In the genomic region with DNA sequence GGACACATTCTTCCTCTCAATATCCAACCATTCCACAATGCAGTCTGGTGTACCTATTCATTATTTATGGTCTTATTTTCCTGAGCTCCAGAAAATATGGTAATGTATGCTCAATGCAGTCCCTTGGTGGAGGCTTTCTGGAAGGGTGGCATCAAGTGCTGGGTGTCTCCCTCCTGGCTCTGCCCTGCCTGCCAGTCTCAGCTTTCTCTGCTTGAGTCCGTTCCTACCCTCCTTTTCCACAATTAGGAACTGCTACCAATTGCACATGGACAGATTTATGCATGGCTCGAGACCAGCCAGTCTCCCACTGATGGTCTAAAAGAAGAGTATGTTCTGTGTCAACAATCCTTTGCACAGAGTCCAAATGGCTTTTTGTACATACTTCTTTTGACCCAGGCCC, we compare ENCODE assay signal across 22 cellular contexts.
DNase-seq lines count a peak whose midpoint lies in the region; ATAC-seq and TF ChIP-seq lines count a peak whose summit lies in the region.
"Had no signal": no experiment of that assay in that cellular context is flagged by ENCODE, and none has a peak within 500 bp of the region (broad histone marks: within the 10 kb centered on the region; RNA-seq: fewer than 3 reads in every experiment).

No MANE protein-coding gene starts in this region.

- peaks cover 38% of the 10 kb centered on the region for H3K27me3 Mint-ChIP-seq in MCF 10A (ENCODE audit: insufficient read depth, unreplicated experiment)
- peaks cover 0 to 5% of the 10 kb centered on the region in 2 donors for H3K27me3 Mint-ChIP-seq in stimulated activated naive B cell treated with anti-CD40 and anti-IgM and Interleukin-4, amounts not matched to agents 10 μg/mL and 1 μg/mL and 100 μg/mL, for 72 hours
- H3K27me3 Mint-ChIP-seq: activated CD4-positive, alpha-beta memory T cell treated with anti-CD3 and anti-CD28 coated beads, Interleukin-2, amount 10 ng/mL, durations not matched to agents 7 days and 5 days had no signal

- POLR2A ChIA-PET in MCF 10A (lab: Yijun Ruan, JAX): no interaction called here

- H3K9me3 Mint-ChIP-seq in MCF 10A (ENCODE audit: unreplicated experiment): no peaks in the 10 kb centered on the region
- H3K9me3 Mint-ChIP-seq in stimulated activated naive B cell treated with anti-CD40 and anti-IgM and Interleukin-4, amounts not matched to agents 10 μg/mL and 1 μg/mL and 100 μg/mL, for 72 hours: no peaks in the 10 kb centered on the region
- H3K9me3 Mint-ChIP-seq: activated B cell treated with CpG ODN at 0.5 μM for 24 hours had no signal

- H3K27ac ChIP-seq in breast epithelium (peak overlapping the region in 1 of 2 donors; percentile 33), dorsolateral prefrontal cortex (peak overlapping the region in 15 of 59 donors; percentile 4 to 72 (median 44))
- H3K27ac ChIP-seq: epithelial cell of prostate, KMS-11, neutrophil had no signal

- no peaks in the 10 kb centered on the region for H3K36me3 ChIP-seq in breast epithelium
- H3K36me3 ChIP-seq: adrenal gland, BE2C, neutrophil had no signal

- H3K4me1 Mint-ChIP-seq in MCF 10A (ENCODE audit: insufficient read depth, unreplicated experiment): peaks cover 24% of the 10 kb centered on the region
- H3K4me1 Mint-ChIP-seq in stimulated activated naive B cell treated with anti-CD40 and anti-IgM and Interleukin-4, amounts not matched to agents 10 μg/mL and 1 μg/mL and 100 μg/mL, for 72 hours: no peaks in the 10 kb centered on the region
- H3K4me1 Mint-ChIP-seq: activated B cell treated with CpG ODN at 0.5 μM for 24 hours; activated CD4-positive, alpha-beta memory T cell treated with anti-CD3 and anti-CD28 coated beads, Interleukin-2, amount 10 ng/mL, durations not matched to agents 7 days and 5 days had no signal

- CTCF ChIA-PET in MCF 10A (lab: Yijun Ruan, JAX): no interaction called here

- H3K36me3 Mint-ChIP-seq in MCF 10A (ENCODE audit: insufficient read depth, unreplicated experiment): no peaks in the 10 kb centered on the region
- H3K36me3 Mint-ChIP-seq in stimulated activated naive B cell treated with anti-CD40 and anti-IgM and Interleukin-4, amounts not matched to agents 10 μg/mL and 1 μg/mL and 100 μg/mL, for 72 hours: no peaks in the 10 kb centered on the region

- no peak overlapping the region for H3K4me3 Mint-ChIP-seq in MCF 10A (ENCODE audit: unreplicated experiment)
- no peak overlapping the region for H3K4me3 Mint-ChIP-seq in stimulated activated naive B cell treated with anti-CD40 and anti-IgM and Interleukin-4, amounts not matched to agents 10 μg/mL and 1 μg/mL and 100 μg/mL, for 72 hours
- H3K4me3 Mint-ChIP-seq: activated B cell treated with CpG ODN at 0.5 μM for 24 hours; activated CD4-positive, alpha-beta memory T cell treated with anti-CD3 and anti-CD28 coated beads, Interleukin-2, amount 10 ng/mL, durations not matched to agents 7 days and 5 days had no signal

- no peak for ATAC-seq in stimulated activated naive B cell treated with anti-CD40 and anti-IgM and Interleukin-4, amounts not matched to agents 10 μg/mL and 1 μg/mL and 100 μg/mL, for 72 hours (replicated peaks)

- no peak overlapping the region for H3K4me3 ChIP-seq in breast epithelium
- H3K4me3 ChIP-seq in dorsolateral prefrontal cortex: no peak overlapping the region
- H3K4me3 ChIP-seq: lung had no signal

- intact Hi-C loops in MCF 10A (cut with micrococcal nuclease): no loop called here
- intact Hi-C loops in breast epithelium (cut with DNase I; ENCODE audit: low total_unique reads): no loop called here
- intact Hi-C loops in dorsolateral prefrontal cortex (cut with DNase I): no loop called here

- peak overlapping the region; percentile 81 for H3K27ac Mint-ChIP-seq in MCF 10A (ENCODE audit: low read depth, unreplicated experiment)
- H3K27ac Mint-ChIP-seq in stimulated activated naive B cell treated with anti-CD40 and anti-IgM and Interleukin-4, amounts not matched to agents 10 μg/mL and 1 μg/mL and 100 μg/mL, for 72 hours: peak overlapping the region; percentile 44
- H3K27ac Mint-ChIP-seq: activated B cell treated with CpG ODN at 0.5 μM for 24 hours; activated CD4-positive, alpha-beta memory T cell treated with anti-CD3 and anti-CD28 coated beads, Interleukin-2, amount 10 ng/mL, durations not matched to agents 7 days and 5 days had no signal

- TF ChIP-seq POLR2A in breast epithelium (IDR thresholded peaks at IDR 0.05): no peak

- no peaks in the 10 kb centered on the region for H3K9me3 ChIP-seq in breast epithelium
- H3K9me3 ChIP-seq: adrenal gland, BE2C, neutrophil had no signal

- DNase-seq in MCF 10A (ENCODE audit: unreplicated experiment) (no peak), breast epithelium (ENCODE audit: low spot score in 2 of 2) (no peak), myocyte (ENCODE audit: low read depth) (peak; percentile 26), NOMO-1 treated with dmso at 0.1 percent for 144 hours (lab: John Stamatoyannopoulos, UW; ENCODE audit: unreplicated experiment) (no peak), dorsolateral prefrontal cortex (no peak), GM19240 (ENCODE audit: insufficient read length, low spot score) (no peak), NCI-H446 treated with DMSO at 0.1 percent for 48 hours (lab: John Stamatoyannopoulos, UW) (no peak)
- DNase-seq in stimulated activated naive B cell treated with anti-CD40 and anti-IgM and Interleukin-4, amounts not matched to agents 10 μg/mL and 1 μg/mL and 100 μg/mL, for 72 hours: no peak
- DNase-seq: 8988T; activated B cell treated with CpG ODN at 0.5 μM for 24 hours; activated CD4-positive, alpha-beta memory T cell treated with anti-CD3 and anti-CD28 coated beads, Interleukin-2, amount 10 ng/mL, durations not matched to agents 7 days and 5 days; BE2C; DMS53; islet precursor cell; MV-4-11; NCI-H187 treated with DMSO at 0.1 percent for 48 hours; RPMI8226 had no signal

- no peaks in the 10 kb centered on the region for H3K4me1 ChIP-seq in breast epithelium
- H3K4me1 ChIP-seq: BE2C had no signal

- TF ChIP-seq CTCF in MCF 10A (IDR thresholded peaks at IDR 0.05; ENCODE audit: unreplicated experiment) (no peak), breast epithelium (IDR thresholded peaks at IDR 0.05) (no peak), dorsolateral prefrontal cortex (IDR thresholded peaks at IDR 0.05 in 54 of 56, conservative IDR thresholded peaks at IDR 0.05 in 2 of 56; ENCODE audit: low read depth in 1 of 56, partially characterized antibody in 56 of 56) (no peak)

- no peaks in the 10 kb centered on the region for H3K27me3 ChIP-seq in breast epithelium
- peaks cover 0 to 5% (median 0%) of the 10 kb centered on the region in 45 donors for H3K27me3 ChIP-seq in dorsolateral prefrontal cortex
- H3K27me3 ChIP-seq: adrenal gland, BE2C, neutrophil had no signal

- BruUV-seq in MCF 10A (replicated peaks; lab: Mats Ljungman, UMichigan): no TSS peak
